1 cellular context compared by ENCODE assay signal in genomic region chr14:104726600-104727451, GRCh38.
TF ChIP-seq lines count a peak whose summit lies in the region.

No MANE protein-coding gene starts in this region.

TF ChIP-seq in HepG2, 621 proteins besides CTCF, POLR2A, EP300 and RAD21 (continued from another document and continues in another):
- TF ChIP-seq ZNF318 (CRISPR knock-in tag; IDR thresholded peaks at IDR 0.05) (no peak), ETS1 (CRISPR knock-in tag; IDR thresholded peaks at IDR 0.05) (no peak), PHF20 (CRISPR knock-in tag; IDR thresholded peaks at IDR 0.05) (no peak), ZNF776 (CRISPR knock-in tag; IDR thresholded peaks at IDR 0.05) (no peak), HOMEZ (CRISPR knock-in tag; IDR thresholded peaks at IDR 0.05; ENCODE audit: low read depth) (no peak), ZMYM3 (CRISPR knock-in tag; IDR thresholded peaks at IDR 0.05) (peak; percentile 25; the same call in 1 of the 2 replicates), KAT8 (CRISPR knock-in tag; IDR thresholded peaks at IDR 0.05) (peak; percentile 47; the same call in 1 of the 2 replicates), ZNF430 (CRISPR knock-in tag; IDR thresholded peaks at IDR 0.05) (peak; percentile 24; the same call in 1 of the 2 replicates), TMF1 (CRISPR knock-in tag; IDR thresholded peaks at IDR 0.05; ENCODE audit: low read depth) (no peak), SAFB2 (CRISPR knock-in tag; IDR thresholded peaks at IDR 0.05; ENCODE audit: borderline replicate concordance, low read depth) (no peak; the same call in 1 of the 2 replicates), CBX1 (IDR thresholded peaks at IDR 0.05; ENCODE audit: low read depth) (no peak), ZNF75D (CRISPR knock-in tag; IDR thresholded peaks at IDR 0.05; ENCODE audit: borderline replicate concordance) (no peak), ZNF30 (CRISPR knock-in tag; IDR thresholded peaks at IDR 0.05) (no peak), PLRG1 (conservative IDR thresholded peaks at IDR 0.05) (no peak), ZNF772 (CRISPR knock-in tag; IDR thresholded peaks at IDR 0.05) (no peak), EED (CRISPR knock-in tag; IDR thresholded peaks at IDR 0.05) (no peak), ZBED4 (CRISPR knock-in tag; IDR thresholded peaks at IDR 0.05; ENCODE audit: borderline replicate concordance) (0 out of 2 replicates have a peak, but pooled peaks have one; percentile 27), FOXK1 (CRISPR knock-in tag; IDR thresholded peaks at IDR 0.05; ENCODE audit: borderline replicate concordance, low read depth) (peak; percentile 14; the same call in 1 of the 2 replicates), ZBTB7B (CRISPR knock-in tag; IDR thresholded peaks at IDR 0.05) (peak; percentile 83), NBN (conservative IDR thresholded peaks at IDR 0.05) (no peak), ZNF124 (CRISPR knock-in tag; IDR thresholded peaks at IDR 0.05) (no peak), FIP1L1 (IDR thresholded peaks at IDR 0.05; ENCODE audit: borderline replicate concordance, insufficient read depth, low read depth, low read length) (no peak), RXRB (CRISPR knock-in tag; IDR thresholded peaks at IDR 0.05; ENCODE audit: borderline replicate concordance) (peak; percentile 68), ZMYM2 (CRISPR knock-in tag; IDR thresholded peaks at IDR 0.05) (no peak), ZNF230 (CRISPR knock-in tag; IDR thresholded peaks at IDR 0.05) (0 out of 2 replicates have a peak, but pooled peaks have one; percentile 72), SCMH1 (CRISPR knock-in tag; IDR thresholded peaks at IDR 0.05; ENCODE audit: borderline replicate concordance) (no peak), PAX8 (CRISPR knock-in tag; IDR thresholded peaks at IDR 0.05; ENCODE audit: borderline replicate concordance) (no peak), ZNF660 (CRISPR knock-in tag; IDR thresholded peaks at IDR 0.05; ENCODE audit: borderline replicate concordance, low read depth) (no peak), ZNF44 (CRISPR knock-in tag; IDR thresholded peaks at IDR 0.05) (no peak), PHF5A (CRISPR knock-in tag; IDR thresholded peaks at IDR 0.05; ENCODE audit: low read depth, unreplicated experiment) (no peak), ZBTB37 (CRISPR knock-in tag; IDR thresholded peaks at IDR 0.05) (peak; percentile 74; the same call in 1 of the 2 replicates), KMT2A (CRISPR knock-in tag; IDR thresholded peaks at IDR 0.05) (no peak), SNAPC4 (CRISPR knock-in tag; IDR thresholded peaks at IDR 0.05) (no peak), U2AF2 (IDR thresholded peaks at IDR 0.05; ENCODE audit: low read depth, low read length) (no peak), ZBTB20 (CRISPR knock-in tag; IDR thresholded peaks at IDR 0.05; ENCODE audit: borderline replicate concordance, low read depth) (0 out of 2 replicates have a peak, but pooled peaks have one; percentile 27), ZNF512 (CRISPR knock-in tag; IDR thresholded peaks at IDR 0.05) (no peak), HNRNPUL1 (IDR thresholded peaks at IDR 0.05; ENCODE audit: low read depth, low read length) (no peak), HHEX (CRISPR knock-in tag; IDR thresholded peaks at IDR 0.05) (no peak)
